30 cellular contexts compared by ENCODE assay signal in genomic region chr6:163596174-163596573, GRCh38.
"Had no signal": no experiment of that assay in that cellular context is flagged by ENCODE, and none has a peak within 500 bp of the region (broad histone marks: within the 10 kb centered on the region; RNA-seq: fewer than 3 reads in every experiment).

No MANE protein-coding gene starts in this region.

- H3K4me1 Mint-ChIP-seq: naive thymus-derived CD4-positive, alpha-beta T cell; nephron progenitor cell; stimulated activated memory B cell treated with anti-CD40 and anti-IgM and Interleukin-4, amounts not matched to agents 10 μg/mL and 1 μg/mL and 100 μg/mL, for 72 hours; stimulated activated naive CD8-positive, alpha-beta T cell treated with anti-CD3 and anti-CD28 coated beads, Interleukin-15, amount 100 ng/mL, for 72 hours had no signal

- H3K27ac Mint-ChIP-seq: naive thymus-derived CD4-positive, alpha-beta T cell; natural killer cell; nephron progenitor cell; stimulated activated memory B cell treated with anti-CD40 and anti-IgM and Interleukin-4, amounts not matched to agents 10 μg/mL and 1 μg/mL and 100 μg/mL, for 72 hours; type B pancreatic cell had no signal

- H3K27me3 ChIP-seq: pancreas, spleen, suprapubic skin, testis, tibial artery, transverse colon, upper lobe of right lung, uterus had no signal

- H3K27ac ChIP-seq: neutrophil, pancreas, prostate gland, skin epidermis, spleen, suprapubic skin, testis, tibial artery, transverse colon, upper lobe of right lung, uterus had no signal

- ATAC-seq: naive thymus-derived CD4-positive, alpha-beta T cell; natural killer cell; pancreas; right cardiac atrium; sciatic nerve; stimulated activated memory B cell treated with anti-CD40 and anti-IgM and Interleukin-4, amounts not matched to agents 10 μg/mL and 1 μg/mL and 100 μg/mL, for 72 hours; stimulated activated naive CD8-positive, alpha-beta T cell treated with anti-CD3 and anti-CD28 coated beads, Interleukin-15, amount 100 ng/mL, for 72 hours; stimulated activated naive CD8-positive, alpha-beta T cell treated with anti-CD3 and anti-CD28 coated beads, Interleukin-15, Interleukin-2, amounts not matched to agents 100 U/mL and 50 U/mL, for 24 hours; upper lobe of right lung had no signal

- H3K4me3 Mint-ChIP-seq: naive thymus-derived CD4-positive, alpha-beta T cell; natural killer cell; nephron progenitor cell; neural crest cell; stimulated activated memory B cell treated with anti-CD40 and anti-IgM and Interleukin-4, amounts not matched to agents 10 μg/mL and 1 μg/mL and 100 μg/mL, for 72 hours; stimulated activated naive CD8-positive, alpha-beta T cell treated with anti-CD3 and anti-CD28 coated beads, Interleukin-15, amount 100 ng/mL, for 72 hours; type B pancreatic cell had no signal

- H3K4me1 ChIP-seq: pancreas, prostate gland, spleen, suprapubic skin, testis, tibial artery, transverse colon, upper lobe of right lung, uterus had no signal

- DNase-seq: naive thymus-derived CD4-positive, alpha-beta T cell; natural killer cell; nephron progenitor cell; nucleus accumbens; pancreas; right cardiac atrium; spleen; stimulated activated CD4-positive, alpha-beta T cell treated with anti-CD3 and anti-CD28 coated beads, Interleukin-12 subunit alpha, Interleukin-12 subunit beta, amount 100 ng/mL, for 4 hours; stimulated activated CD4-positive, alpha-beta T cell treated with anti-CD3 and anti-CD28 coated beads, Interleukin-1b, Interleukin-23, amount 100 ng/mL, for 48 hours; stimulated activated CD4-positive, alpha-beta T cell treated with anti-CD3 and anti-CD28 coated beads, Interleukin-4, amount 100 ng/mL, for 1 hour; stimulated activated CD4-positive, alpha-beta T cell treated with anti-CD3 and anti-CD28 coated beads, Interleukin-4, amount 100 ng/mL, for 4 hours; stimulated activated CD8-positive, alpha-beta memory T cell treated with anti-CD3 and anti-CD28 coated beads, Interleukin-4, amount 100 ng/mL, for 48 hours; stimulated activated naive CD4-positive, alpha-beta T cell; stimulated activated naive CD8-positive, alpha-beta T cell treated with anti-CD3 and anti-CD28 coated beads, Interleukin-15, amount 100 ng/mL, for 72 hours; stimulated activated naive CD8-positive, alpha-beta T cell treated with anti-CD3 and anti-CD28 coated beads, Interleukin-15, Interleukin-2, amounts not matched to agents 100 U/mL and 50 U/mL, for 24 hours; substantia nigra; testis; tibial artery; transverse colon; upper lobe of right lung; uterus had no signal

- H3K36me3 ChIP-seq: neutrophil, pancreas, prostate gland, spleen, suprapubic skin, tibial artery, transverse colon, upper lobe of right lung, uterus had no signal

- H3K4me3 ChIP-seq: pancreas, prostate gland, skin epidermis, smooth muscle cell, spleen, suprapubic skin, testis, tibial artery, transverse colon, upper lobe of right lung, uterus had no signal

- H3K27me3 Mint-ChIP-seq: stimulated activated memory B cell treated with anti-CD40 and anti-IgM and Interleukin-4, amounts not matched to agents 10 μg/mL and 1 μg/mL and 100 μg/mL, for 72 hours; type B pancreatic cell had no signal

- H3K9me3 ChIP-seq: neutrophil, pancreas, prostate gland, testis, upper lobe of right lung had no signal
